8 cellular contexts compared by ENCODE assay signal in the genomic region with DNA sequence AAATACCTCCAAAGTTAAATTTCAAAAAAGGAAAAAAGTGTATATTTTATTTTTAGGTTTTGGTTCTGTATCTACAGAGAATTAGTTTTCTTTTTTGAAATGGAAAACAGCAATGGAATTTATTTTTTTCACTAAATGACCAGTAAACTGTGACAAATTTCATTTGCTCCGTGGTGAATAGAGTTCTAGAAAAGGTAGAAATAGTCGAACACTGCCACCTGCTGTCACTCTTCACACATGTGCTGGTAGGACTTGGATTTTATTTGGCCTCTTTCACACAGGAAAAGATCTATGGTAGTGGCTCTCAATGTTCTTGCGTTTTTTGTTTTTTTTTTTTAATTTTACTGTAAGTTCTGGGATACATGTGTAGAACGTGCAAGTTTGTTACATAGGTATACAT.
DNase-seq lines count a peak whose midpoint lies in the region; ATAC-seq and TF ChIP-seq lines count a peak whose summit lies in the region.

No MANE protein-coding gene starts in this region.

- no peak overlapping the region for H3K27ac ChIP-seq in A673 (ENCODE audit: low read depth, low read length, poor library complexity, severe bottlenecking)
- H3K27ac ChIP-seq in mammary epithelial cell (ENCODE audit: insufficient read depth, low read depth, low read length) = no peak overlapping the region
- H3K27ac ChIP-seq in liver (ENCODE audit: low read depth in 1 of 2, low read length in 2 of 2) = no peak overlapping the region
- H3K27ac ChIP-seq in upper lobe of right lung = no peak overlapping the region

- BruUV-seq in A673 (replicated peaks; lab: Mats Ljungman, UMichigan) = no TSS peak
- no TSS peak for BruUV-seq in mammary epithelial cell (replicated peaks; lab: Mats Ljungman, UMichigan)

- peak; percentile 69 for TF ChIP-seq CTCF in A673 (conservative IDR thresholded peaks at IDR 0.05; ENCODE audit: low read depth, low read length)
- TF ChIP-seq CTCF in GM10248 (IDR thresholded peaks at IDR 0.05; ENCODE audit: control extremely low read depth, extremely low read depth, low read depth, missing control alignments) = peak; percentile 71
- TF ChIP-seq CTCF in mammary epithelial cell (conservative IDR thresholded peaks at IDR 0.05 in 1 of 2, IDR thresholded peaks at IDR 0.05 in 1 of 2; ENCODE audit: extremely low read depth in 1 of 2, insufficient read depth in 1 of 2, low read depth in 1 of 2, low read length in 2 of 2) = peak; percentile 61 to 73
- peak; percentile 70 for TF ChIP-seq CTCF in liver (IDR thresholded peaks at IDR 0.05; ENCODE audit: low read depth, low read length, missing input control)
- TF ChIP-seq CTCF in upper lobe of right lung (IDR thresholded peaks at IDR 0.05) = peak; percentile 57
- TF ChIP-seq CTCF in lower leg skin (IDR thresholded peaks at IDR 0.05) = no peak

- no peak overlapping the region for H3K4me2 ChIP-seq in mammary epithelial cell (ENCODE audit: insufficient read depth, low read depth, low read length)

- H3K9me3 ChIP-seq in A673 (ENCODE audit: low read depth, low read length, poor library complexity, severe bottlenecking) = no peaks in the 10 kb centered on the region
- no peaks in the 10 kb centered on the region; the same call in 1 of the 2 replicates for H3K9me3 ChIP-seq in NT2/D1 (ENCODE audit: insufficient read depth, low read length)
- H3K9me3 ChIP-seq in mammary epithelial cell (replicated peaks; ENCODE audit: insufficient read depth, low read length) = peaks cover 10% of the 10 kb centered on the region
- no peaks in the 10 kb centered on the region for H3K9me3 ChIP-seq in liver (ENCODE audit: control insufficient read depth in 4 of 4, low read length in 3 of 4)
- no peaks in the 10 kb centered on the region for H3K9me3 ChIP-seq in upper lobe of right lung

- H3K27me3 ChIP-seq in A673 (replicated peaks; ENCODE audit: insufficient read depth, low read depth, low read length, poor library complexity) = no peaks in the 10 kb centered on the region
- no peaks in the 10 kb centered on the region for H3K27me3 ChIP-seq in NT2/D1 (ENCODE audit: insufficient read depth, insufficient read length)
- H3K27me3 ChIP-seq in mammary epithelial cell (ENCODE audit: insufficient read depth, low read length) = peaks cover 6% of the 10 kb centered on the region
- H3K27me3 ChIP-seq in liver (ENCODE audit: control insufficient read depth in 4 of 4, insufficient read depth in 4 of 4, low read length in 3 of 4) = no peaks in the 10 kb centered on the region
- no peaks in the 10 kb centered on the region for H3K27me3 ChIP-seq in upper lobe of right lung

- dilution Hi-C loops in mammary epithelial cell (cut with HindIII; ENCODE audit: low sequenced_read_pairs) = loop anchor here (25.0 kb wide), 1 partner anchor 534 kb away; no protein-coding TSS in a partner anchor

- DNase-seq in A673 (ENCODE audit: low spot score) (peak; percentile 64), GM10248 (ENCODE audit: extremely low spot score) (peak; percentile 25), NT2/D1 (ENCODE audit: low read depth, low spot score) (peak; percentile 30), mammary epithelial cell (peak; percentile 15), upper lobe of right lung (no peak), lower leg skin (ENCODE audit: low spot score in 2 of 2) (no peak)

- intact Hi-C loops in A673 (cut with micrococcal nuclease; ENCODE audit: unreplicated experiment) = loop anchor here (2.0 to 5.0 kb wide), 4 partner anchors 366 to 886 kb away; no protein-coding TSS in a partner anchor
- intact Hi-C loops in mammary epithelial cell (cut with micrococcal nuclease) = loop anchor here (1.0 to 2.0 kb wide), 4 partner anchors 41 to 723 kb away; no protein-coding TSS in a partner anchor
- intact Hi-C loops in upper lobe of right lung (cut with DNase I) = no loop called here
- intact Hi-C loops in lower leg skin (cut with DNase I; ENCODE audit: low total_unique reads) = no loop called here

- H4K20me1 ChIP-seq in mammary epithelial cell (ENCODE audit: insufficient read depth, low read length) = no peaks in the 10 kb centered on the region

- no peak overlapping the region for H3K9ac ChIP-seq in NT2/D1 (ENCODE audit: insufficient read length, low read depth)
- no peak overlapping the region for H3K9ac ChIP-seq in mammary epithelial cell (ENCODE audit: insufficient read depth, low read length)
- no peak overlapping the region for H3K9ac ChIP-seq in liver (ENCODE audit: low read depth in 1 of 2, low read length in 2 of 2)

- no peak overlapping the region for H2AFZ ChIP-seq in mammary epithelial cell (ENCODE audit: low read depth, low read length)

- H3K4me1 ChIP-seq in A673 (ENCODE audit: insufficient read depth, low read length, poor library complexity, severe bottlenecking) (no peaks in the 10 kb centered on the region), NT2/D1 (ENCODE audit: insufficient read depth, insufficient read length) (no peaks in the 10 kb centered on the region), mammary epithelial cell (ENCODE audit: insufficient read depth, low read length) (no peaks in the 10 kb centered on the region), liver (ENCODE audit: control insufficient read depth in 4 of 4, insufficient read depth in 4 of 4, low read length in 3 of 4) (no peaks in the 10 kb centered on the region), upper lobe of right lung (peaks cover 5% of the 10 kb centered on the region)

- ATAC-seq in HG03280 (IDR thresholded peaks at IDR 0.05; ENCODE audit: unreplicated experiment) = peak; percentile 73
- peak; percentile 63 for ATAC-seq in upper lobe of right lung

- H3K4me3 ChIP-seq in A673 (ENCODE audit: low read depth, low read length, poor library complexity, severe bottlenecking) (no peak overlapping the region), NT2/D1 (ENCODE audit: insufficient read length, low read depth) (no peak overlapping the region), mammary epithelial cell (replicated peaks in 1 of 3; ENCODE audit: insufficient read depth in 1 of 3, low read depth in 2 of 3, low read length in 3 of 3) (no peak overlapping the region), liver (ENCODE audit: low read depth in 1 of 3, low read length in 3 of 3) (no peak overlapping the region), upper lobe of right lung (no peak overlapping the region), lower leg skin (ENCODE audit: low read depth, poor library complexity, severe bottlenecking) (no peak overlapping the region)

- in situ Hi-C loops in mammary epithelial cell (cut with MboI; ENCODE audit: low sequenced_read_pairs in 2 of 2) = no loop called here

- no peaks in the 10 kb centered on the region for H3K79me2 ChIP-seq in mammary epithelial cell (ENCODE audit: insufficient read depth, low read length)

- CTCF ChIA-PET in A673 (lab: Charles Lee) = no interaction called here
- CTCF ChIA-PET in GM10248 (lab: Yijun Ruan, JAX) = no interaction called here
- CTCF ChIA-PET in mammary epithelial cell (lab: Charles Lee; ENCODE audit: low non-redundant PET) = no interaction called here

- POLR2A ChIA-PET in A673 (lab: Charles Lee; ENCODE audit: low non-redundant PET) (no interaction called here), GM10248 (lab: Yijun Ruan, JAX) (no interaction called here)

- no peaks in the 10 kb centered on the region for H3K36me3 ChIP-seq in A673 (ENCODE audit: insufficient read depth, low read length, poor library complexity, severe bottlenecking)
- no peaks in the 10 kb centered on the region for H3K36me3 ChIP-seq in NT2/D1 (ENCODE audit: insufficient read depth, insufficient read length, low read length)
- no peaks in the 10 kb centered on the region for H3K36me3 ChIP-seq in mammary epithelial cell (ENCODE audit: insufficient read depth, low read length)
- H3K36me3 ChIP-seq in liver (ENCODE audit: control insufficient read depth in 4 of 4, insufficient read depth in 3 of 4, low read depth in 1 of 4, low read length in 3 of 4) = no peaks in the 10 kb centered on the region
- H3K36me3 ChIP-seq in upper lobe of right lung = no peaks in the 10 kb centered on the region

- peak; percentile 74 to 82 for TF ChIP-seq RAD21 in liver (IDR thresholded peaks at IDR 0.05)

- no peak for TF ChIP-seq POLR2A in lower leg skin (IDR thresholded peaks at IDR 0.05)

- 22% methylated on average over 4 of the region's 4 CpGs for WGBS in mammary epithelial cell (ENCODE audit: low coverage, missing lambda C conversion rate)
- 9% methylated on average over 4 of the region's 4 CpGs for WGBS in liver
- WGBS in lower leg skin, 2 donors = 10 to 11% methylated on average over 4 of the region's 4 CpGs

TF ChIP-seq in liver, 16 proteins besides CTCF, POLR2A, EP300 and RAD21:
- TF ChIP-seq FOXA1 (IDR thresholded peaks at IDR 0.05) = no peak
- TF ChIP-seq HNF4G (IDR thresholded peaks at IDR 0.05) = no peak
- TF ChIP-seq ATF3 (IDR thresholded peaks at IDR 0.05) = no peak
- TF ChIP-seq EGR1 (IDR thresholded peaks at IDR 0.05; ENCODE audit: low read depth in 2 of 2) = no peak
- TF ChIP-seq, protein P1, sequence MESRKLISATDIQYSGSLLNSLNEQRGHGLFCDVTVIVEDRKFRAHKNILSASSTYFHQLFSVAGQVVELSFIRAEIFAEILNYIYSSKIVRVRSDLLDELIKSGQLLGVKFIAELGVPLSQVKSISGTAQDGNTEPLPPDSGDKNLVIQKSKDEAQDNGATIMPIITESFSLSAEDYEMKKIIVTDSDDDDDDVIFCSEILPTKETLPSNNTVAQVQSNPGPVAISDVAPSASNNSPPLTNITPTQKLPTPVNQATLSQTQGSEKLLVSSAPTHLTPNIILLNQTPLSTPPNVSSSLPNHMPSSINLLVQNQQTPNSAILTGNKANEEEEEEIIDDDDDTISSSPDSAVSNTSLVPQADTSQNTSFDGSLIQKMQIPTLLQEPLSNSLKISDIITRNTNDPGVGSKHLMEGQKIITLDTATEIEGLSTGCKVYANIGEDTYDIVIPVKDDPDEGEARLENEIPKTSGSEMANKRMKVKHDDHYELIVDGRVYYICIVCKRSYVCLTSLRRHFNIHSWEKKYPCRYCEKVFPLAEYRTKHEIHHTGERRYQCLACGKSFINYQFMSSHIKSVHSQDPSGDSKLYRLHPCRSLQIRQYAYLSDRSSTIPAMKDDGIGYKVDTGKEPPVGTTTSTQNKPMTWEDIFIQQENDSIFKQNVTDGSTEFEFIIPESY (IDR thresholded peaks at IDR 0.05) = no peak
- TF ChIP-seq MAX (IDR thresholded peaks at IDR 0.05) = no peak

Comparison
In these comparisons a context has a peak if more than half of its experiments do, and no peak if none do; other contexts are left out.
1. DNase-seq: peak in A673 (single experiment), GM10248 (single experiment), NT2/D1 (single experiment) and mammary epithelial cell (single experiment); none in upper lobe of right lung (single experiment) and lower leg skin (0 of 2).
2. CTCF ChIP-seq: peak in A673 (single experiment), GM10248 (single experiment), mammary epithelial cell (2 of 2), liver (single experiment) and upper lobe of right lung (single experiment); none in lower leg skin (0 of 3).
3. intact Hi-C loops: an anchor here in A673 (2.0 to 5.0 kb wide) and mammary epithelial cell (1.0 to 2.0 kb wide); none called in upper lobe of right lung and lower leg skin.